Comparison of ENCODE assay signal across 14 cellular contexts in genomic region chr2:42547446-42548295, GRCh38. TPM values are rescaled to one million over a fixed set of nuclear protein-coding genes. Genes with fewer than 3 reads are reported as not detected.
"Had no signal": no experiment of that assay in that cellular context is flagged by ENCODE, and none has a peak within 500 bp of the region (broad histone marks: within the 10 kb centered on the region; RNA-seq: fewer than 3 reads in every experiment).

No MANE protein-coding gene starts in this region.

- H3K27me3 Mint-ChIP-seq: activated CD4-positive, alpha-beta T cell treated with anti-CD3 and anti-CD28 coated beads, Interleukin-2, amount 10 ng/mL, durations not matched to agents 24 days and 14 days; activated naive CD8-positive, alpha-beta T cell treated with anti-CD3 and anti-CD28 coated beads for 36 hours had no signal

- H3K4me3 Mint-ChIP-seq: activated CD4-positive, alpha-beta T cell treated with anti-CD3 and anti-CD28 coated beads, Interleukin-2, amount 10 ng/mL, durations not matched to agents 24 days and 14 days; activated naive CD8-positive, alpha-beta T cell treated with anti-CD3 and anti-CD28 coated beads for 36 hours; activated T-helper 1 cell treated with anti-CD3 and anti-CD28 coated beads, Interleukin-12 subunit alpha, Interleukin-12 subunit beta, Interleukin-2, Interleukin-4 antibody, amounts not matched to agents 30 ng/mL and 10 ng/mL and 1 ng/mL, durations not matched to agents 14 hours and 24 hours and 36 hours; natural killer cell treated with Interleukin-12 subunit alpha and Interleukin-12 subunit beta and Interleukin-15 and Interleukin-18, amount 100 ng/mL, for 72 hours had no signal

- H3K4me3 ChIP-seq: body of pancreas, esophagus muscularis mucosa, tibial artery had no signal

- H3K4me1 ChIP-seq: body of pancreas, esophagus muscularis mucosa, tibial artery had no signal

- H3K27ac ChIP-seq: body of pancreas, esophagus muscularis mucosa, tibial artery had no signal

- H3K27ac Mint-ChIP-seq: activated CD4-positive, alpha-beta T cell treated with anti-CD3 and anti-CD28 coated beads, Interleukin-2, amount 10 ng/mL, durations not matched to agents 24 days and 14 days; activated naive CD8-positive, alpha-beta T cell treated with anti-CD3 and anti-CD28 coated beads for 36 hours; activated T-helper 1 cell treated with anti-CD3 and anti-CD28 coated beads, Interleukin-12 subunit alpha, Interleukin-12 subunit beta, Interleukin-2, Interleukin-4 antibody, amounts not matched to agents 30 ng/mL and 10 ng/mL and 1 ng/mL, durations not matched to agents 14 hours and 24 hours and 36 hours; natural killer cell treated with Interleukin-12 subunit alpha and Interleukin-12 subunit beta and Interleukin-15 and Interleukin-18, amount 100 ng/mL, for 72 hours had no signal

- H3K27me3 ChIP-seq: body of pancreas, esophagus muscularis mucosa, tibial artery had no signal

- H3K36me3 ChIP-seq: esophagus muscularis mucosa, tibial artery had no signal

- H3K9me3 Mint-ChIP-seq: activated CD4-positive, alpha-beta T cell treated with anti-CD3 and anti-CD28 coated beads, Interleukin-2, amount 10 ng/mL, durations not matched to agents 24 days and 14 days; activated naive CD8-positive, alpha-beta T cell treated with anti-CD3 and anti-CD28 coated beads for 36 hours; activated T-helper 1 cell treated with anti-CD3 and anti-CD28 coated beads, Interleukin-12 subunit alpha, Interleukin-12 subunit beta, Interleukin-2, Interleukin-4 antibody, amounts not matched to agents 30 ng/mL and 10 ng/mL and 1 ng/mL, durations not matched to agents 14 hours and 24 hours and 36 hours; natural killer cell treated with Interleukin-12 subunit alpha and Interleukin-12 subunit beta and Interleukin-15 and Interleukin-18, amount 100 ng/mL, for 72 hours; stimulated activated naive B cell treated with anti-CD40 and anti-IgM and Interleukin-4, amounts not matched to agents 10 μg/mL and 1 μg/mL and 100 μg/mL, for 72 hours had no signal

- DNase-seq: activated CD4-positive, alpha-beta T cell treated with anti-CD3 and anti-CD28 coated beads, Interleukin-2, amount 10 ng/mL, durations not matched to agents 24 days and 14 days; activated CD4-positive, CD25-positive, alpha-beta regulatory T cell; activated naive CD8-positive, alpha-beta T cell treated with anti-CD3 and anti-CD28 coated beads for 36 hours; body of pancreas; hippocampal formation; stimulated activated CD4-positive, alpha-beta T cell treated with anti-CD3 and anti-CD28 coated beads, Interleukin-2, amount 100 ng/mL, for 48 hours; stimulated activated naive B cell treated with anti-CD40 and anti-IgM and Interleukin-4, amounts not matched to agents 10 μg/mL and 1 μg/mL and 100 μg/mL, for 72 hours had no signal

- ATAC-seq: body of pancreas; natural killer cell treated with Interleukin-12 subunit alpha and Interleukin-12 subunit beta and Interleukin-15 and Interleukin-18, amount 100 ng/mL, for 72 hours had no signal

- H3K9me3 ChIP-seq: body of pancreas, esophagus muscularis mucosa, tibial artery had no signal

- FAIRE-seq: colon, urothelium cell line had no signal

- H3K36me3 Mint-ChIP-seq: activated naive CD8-positive, alpha-beta T cell treated with anti-CD3 and anti-CD28 coated beads for 36 hours; natural killer cell treated with Interleukin-12 subunit alpha and Interleukin-12 subunit beta and Interleukin-15 and Interleukin-18, amount 100 ng/mL, for 72 hours; stimulated activated naive B cell treated with anti-CD40 and anti-IgM and Interleukin-4, amounts not matched to agents 10 μg/mL and 1 μg/mL and 100 μg/mL, for 72 hours had no signal

RNA-seq across cellular contexts. Expression of gene KCNG3, which starts 53.9 kb away (rescaled TPM):
- total RNA-seq: mesenteric fat pad; natural killer cell treated with Interleukin-12 subunit alpha and Interleukin-12 subunit beta and Interleukin-15 and Interleukin-18, amount 100 ng/mL, for 72 hours had no signal
